13 cellular contexts compared by ENCODE assay signal in the genomic region with DNA sequence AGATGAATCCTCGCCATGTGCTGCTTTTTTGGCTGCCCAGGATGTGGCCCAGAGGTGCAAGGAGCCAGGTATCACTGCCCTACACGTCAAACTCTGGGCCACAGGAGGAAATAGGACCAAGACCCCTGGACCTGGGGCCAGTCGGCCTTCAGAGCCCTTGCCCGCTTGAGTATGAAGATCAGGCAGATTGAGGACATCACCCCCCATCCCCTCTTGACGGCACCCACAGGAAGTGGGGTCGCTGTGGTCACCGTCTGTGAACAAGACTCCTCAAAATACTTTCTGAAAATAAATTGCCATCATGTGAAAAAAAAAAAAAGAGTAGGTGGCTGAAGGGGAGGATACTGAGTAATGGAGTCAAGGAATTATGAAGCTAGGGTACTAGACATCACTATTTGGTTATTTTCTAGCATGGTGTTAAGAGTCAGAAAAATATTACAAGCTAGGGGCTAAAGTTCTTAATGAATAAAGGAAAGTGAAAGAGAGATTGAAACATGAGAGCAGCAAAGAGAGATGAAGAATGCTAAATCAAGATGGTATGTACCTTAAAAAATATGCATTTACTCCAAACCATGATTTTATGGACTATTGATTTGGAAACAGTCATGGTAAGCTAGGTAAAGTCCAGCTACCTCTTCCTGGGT.
DNase-seq lines count a peak whose midpoint lies in the region; ATAC-seq and TF ChIP-seq lines count a peak whose summit lies in the region.
"Had no signal": no experiment of that assay in that cellular context is flagged by ENCODE, and none has a peak within 500 bp of the region (broad histone marks: within the 10 kb centered on the region; RNA-seq: fewer than 3 reads in every experiment).

No MANE protein-coding gene starts in this region.

- POLR2A ChIA-PET in naive thymus-derived CD8-positive, alpha-beta T cell (lab: Charles Lee), result no interaction called here

- no peak overlapping the region for H3K4me3 Mint-ChIP-seq in CD14-positive monocyte
- H3K4me3 Mint-ChIP-seq in naive thymus-derived CD8-positive, alpha-beta T cell, result no peak overlapping the region

- H3K4me1 Mint-ChIP-seq in CD14-positive monocyte, result peaks cover 7% of the 10 kb centered on the region
- peaks cover 0 to 11% (median 0%) of the 10 kb centered on the region in 4 donors for H3K4me1 Mint-ChIP-seq in naive thymus-derived CD8-positive, alpha-beta T cell

- in situ Hi-C loops in GM13977 (cut with MboI; ENCODE audit: low pct_unique_long_range_greater_than_20kb, low sequenced_read_pairs, unreplicated experiment), result no loop called here

- H3K36me3 Mint-ChIP-seq in CD14-positive monocyte, result no peaks in the 10 kb centered on the region
- H3K36me3 Mint-ChIP-seq in naive thymus-derived CD8-positive, alpha-beta T cell, result peaks cover 0 to 9% (median 0%) of the 10 kb centered on the region in 3 donors

- DNase-seq in GM13977 (ENCODE audit: low spot score), result peak; percentile 17
- no peak for DNase-seq in substantia nigra (lab: John Stamatoyannopoulos, UW)
- DNase-seq in NCI-H345 treated with DMSO at 0.1 percent for 48 hours (lab: John Stamatoyannopoulos, UW; ENCODE audit: unreplicated experiment), result no peak
- DNase-seq in CD14-positive monocyte (ENCODE audit: low spot score), result no peak
- no peak for DNase-seq in naive thymus-derived CD8-positive, alpha-beta T cell
- DNase-seq: GDM1, mammary epithelial cell, NCI-H1105, upper lobe of left lung had no signal

- H3K27ac ChIP-seq in substantia nigra (ENCODE audit: low read depth, low read length, poor library complexity, severe bottlenecking), result no peak overlapping the region
- H3K27ac ChIP-seq: HL-60, upper lobe of left lung had no signal

- peak; percentile 67 for ATAC-seq in GM19438 (IDR thresholded peaks at IDR 0.05; ENCODE audit: low read depth, unreplicated experiment)
- peak; percentile 59 for ATAC-seq in HG02840 (IDR thresholded peaks at IDR 0.05; ENCODE audit: low FRiP score, unreplicated experiment)
- peak; percentile 33 for ATAC-seq in HG03469 (IDR thresholded peaks at IDR 0.05; ENCODE audit: unreplicated experiment)
- no peak for ATAC-seq in naive thymus-derived CD8-positive, alpha-beta T cell

- peaks cover 4 to 19% (median 14%) of the 10 kb centered on the region in 7 donors for H3K9me3 Mint-ChIP-seq in CD14-positive monocyte
- H3K9me3 Mint-ChIP-seq in naive thymus-derived CD8-positive, alpha-beta T cell, result peaks cover 0 to 13% (median 5%) of the 10 kb centered on the region in 9 donors

- no peak overlapping the region for H3K27ac Mint-ChIP-seq in CD14-positive monocyte
- H3K27ac Mint-ChIP-seq in naive thymus-derived CD8-positive, alpha-beta T cell, result no peak overlapping the region

- intact Hi-C loops in CD14-positive monocyte (cut with micrococcal nuclease), result no loop called here

- TF ChIP-seq CTCF in GM13977 (IDR thresholded peaks at IDR 0.05; ENCODE audit: extremely low read depth, insufficient read depth, missing control alignments), result no peak
- TF ChIP-seq CTCF in CD14-positive monocyte (IDR thresholded peaks at IDR 0.05), result no peak

- peaks cover 0 to 2% (median 0%) of the 10 kb centered on the region in 3 donors for H3K27me3 Mint-ChIP-seq in CD14-positive monocyte (ENCODE audit: low read depth in 3 of 3)
- H3K27me3 Mint-ChIP-seq in naive thymus-derived CD8-positive, alpha-beta T cell, result peaks cover 7 to 27% (median 11%) of the 10 kb centered on the region in 5 donors

Comparison
In these comparisons a context has a peak if more than half of its experiments do, and no peak if none do; other contexts are left out.
1. ATAC-seq: peak in GM19438 (single experiment), HG02840 (single experiment) and HG03469 (single experiment); none in naive thymus-derived CD8-positive, alpha-beta T cell (0 of 2).